2 cellular contexts compared by ENCODE assay signal in the genomic region with DNA sequence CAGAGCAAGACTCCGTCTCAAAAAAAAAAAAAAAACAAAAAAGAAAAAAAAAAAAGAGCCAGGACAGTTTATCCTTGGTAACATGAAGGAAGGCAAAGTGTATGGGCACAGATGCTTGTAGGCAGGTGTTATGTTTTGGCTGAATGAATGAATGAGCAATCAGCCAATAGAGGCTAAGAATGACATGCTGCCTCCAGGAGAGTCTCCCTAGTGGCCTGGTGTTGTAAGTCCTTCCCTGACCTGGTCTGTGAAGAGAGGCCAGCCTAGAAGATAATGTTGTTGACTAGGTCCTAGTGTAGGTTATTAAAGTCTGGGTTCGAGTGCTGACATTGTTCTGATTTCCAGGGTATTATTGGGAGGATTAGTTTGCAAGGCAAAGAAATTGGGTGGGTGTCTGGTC.
TF ChIP-seq lines count a peak whose summit lies in the region.

No MANE protein-coding gene starts in this region.

TF ChIP-seq in HepG2, 621 proteins besides CTCF, POLR2A, EP300 and RAD21:
- TF ChIP-seq MXI1 (IDR thresholded peaks at IDR 0.05; ENCODE audit: borderline replicate concordance, low read depth, low read length) (no peak), RFX3 (CRISPR knock-in tag; IDR thresholded peaks at IDR 0.05) (no peak), ATAD3A (CRISPR knock-in tag; IDR thresholded peaks at IDR 0.05) (no peak), RFXANK (CRISPR knock-in tag; IDR thresholded peaks at IDR 0.05) (no peak), ZNF616 (CRISPR knock-in tag; IDR thresholded peaks at IDR 0.05; ENCODE audit: low read depth) (no peak), ZNF24 (IDR thresholded peaks at IDR 0.05) (no peak), KDM6A (CRISPR knock-in tag; IDR thresholded peaks at IDR 0.05; ENCODE audit: low read depth) (no peak), TEAD3 (CRISPR knock-in tag; optimal IDR thresholded peaks at IDR 0.05; ENCODE audit: borderline replicate concordance) (no peak), FOXC1 (CRISPR knock-in tag; IDR thresholded peaks at IDR 0.05; ENCODE audit: borderline replicate concordance) (no peak), TRIM24 (CRISPR knock-in tag; IDR thresholded peaks at IDR 0.05) (no peak), TAF1 (CRISPR knock-in tag; IDR thresholded peaks at IDR 0.05) (no peak), ZIK1 (CRISPR knock-in tag; IDR thresholded peaks at IDR 0.05; ENCODE audit: borderline replicate concordance, low read depth) (no peak)
- TF ChIP-seq, protein P1, sequence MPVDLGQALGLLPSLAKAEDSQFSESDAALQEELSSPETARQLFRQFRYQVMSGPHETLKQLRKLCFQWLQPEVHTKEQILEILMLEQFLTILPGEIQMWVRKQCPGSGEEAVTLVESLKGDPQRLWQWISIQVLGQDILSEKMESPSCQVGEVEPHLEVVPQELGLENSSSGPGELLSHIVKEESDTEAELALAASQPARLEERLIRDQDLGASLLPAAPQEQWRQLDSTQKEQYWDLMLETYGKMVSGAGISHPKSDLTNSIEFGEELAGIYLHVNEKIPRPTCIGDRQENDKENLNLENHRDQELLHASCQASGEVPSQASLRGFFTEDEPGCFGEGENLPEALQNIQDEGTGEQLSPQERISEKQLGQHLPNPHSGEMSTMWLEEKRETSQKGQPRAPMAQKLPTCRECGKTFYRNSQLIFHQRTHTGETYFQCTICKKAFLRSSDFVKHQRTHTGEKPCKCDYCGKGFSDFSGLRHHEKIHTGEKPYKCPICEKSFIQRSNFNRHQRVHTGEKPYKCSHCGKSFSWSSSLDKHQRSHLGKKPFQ (CRISPR knock-in tag; IDR thresholded peaks at IDR 0.05; ENCODE audit: insufficient replicate concordance), result no peak
- TF ChIP-seq, protein P2, sequence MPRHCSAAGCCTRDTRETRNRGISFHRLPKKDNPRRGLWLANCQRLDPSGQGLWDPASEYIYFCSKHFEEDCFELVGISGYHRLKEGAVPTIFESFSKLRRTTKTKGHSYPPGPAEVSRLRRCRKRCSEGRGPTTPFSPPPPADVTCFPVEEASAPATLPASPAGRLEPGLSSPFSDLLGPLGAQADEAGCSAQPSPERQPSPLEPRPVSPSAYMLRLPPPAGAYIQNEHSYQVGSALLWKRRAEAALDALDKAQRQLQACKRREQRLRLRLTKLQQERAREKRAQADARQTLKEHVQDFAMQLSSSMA (CRISPR knock-in tag; IDR thresholded peaks at IDR 0.05), result no peak
- TF ChIP-seq, protein P3, sequence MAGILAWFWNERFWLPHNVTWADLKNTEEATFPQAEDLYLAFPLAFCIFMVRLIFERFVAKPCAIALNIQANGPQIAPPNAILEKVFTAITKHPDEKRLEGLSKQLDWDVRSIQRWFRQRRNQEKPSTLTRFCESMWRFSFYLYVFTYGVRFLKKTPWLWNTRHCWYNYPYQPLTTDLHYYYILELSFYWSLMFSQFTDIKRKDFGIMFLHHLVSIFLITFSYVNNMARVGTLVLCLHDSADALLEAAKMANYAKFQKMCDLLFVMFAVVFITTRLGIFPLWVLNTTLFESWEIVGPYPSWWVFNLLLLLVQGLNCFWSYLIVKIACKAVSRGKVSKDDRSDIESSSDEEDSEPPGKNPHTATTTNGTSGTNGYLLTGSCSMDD (CRISPR knock-in tag; IDR thresholded peaks at IDR 0.05), result no peak
- TF ChIP-seq, protein P4, sequence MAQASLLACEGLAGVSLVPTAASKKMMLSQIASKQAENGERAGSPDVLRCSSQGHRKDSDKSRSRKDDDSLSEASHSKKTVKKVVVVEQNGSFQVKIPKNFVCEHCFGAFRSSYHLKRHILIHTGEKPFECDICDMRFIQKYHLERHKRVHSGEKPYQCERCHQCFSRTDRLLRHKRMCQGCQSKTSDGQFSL (CRISPR knock-in tag; IDR thresholded peaks at IDR 0.05), result no peak

TF ChIP-seq in GM12878, 131 proteins besides CTCF, POLR2A, EP300 and RAD21:
- TF ChIP-seq, protein P5, sequence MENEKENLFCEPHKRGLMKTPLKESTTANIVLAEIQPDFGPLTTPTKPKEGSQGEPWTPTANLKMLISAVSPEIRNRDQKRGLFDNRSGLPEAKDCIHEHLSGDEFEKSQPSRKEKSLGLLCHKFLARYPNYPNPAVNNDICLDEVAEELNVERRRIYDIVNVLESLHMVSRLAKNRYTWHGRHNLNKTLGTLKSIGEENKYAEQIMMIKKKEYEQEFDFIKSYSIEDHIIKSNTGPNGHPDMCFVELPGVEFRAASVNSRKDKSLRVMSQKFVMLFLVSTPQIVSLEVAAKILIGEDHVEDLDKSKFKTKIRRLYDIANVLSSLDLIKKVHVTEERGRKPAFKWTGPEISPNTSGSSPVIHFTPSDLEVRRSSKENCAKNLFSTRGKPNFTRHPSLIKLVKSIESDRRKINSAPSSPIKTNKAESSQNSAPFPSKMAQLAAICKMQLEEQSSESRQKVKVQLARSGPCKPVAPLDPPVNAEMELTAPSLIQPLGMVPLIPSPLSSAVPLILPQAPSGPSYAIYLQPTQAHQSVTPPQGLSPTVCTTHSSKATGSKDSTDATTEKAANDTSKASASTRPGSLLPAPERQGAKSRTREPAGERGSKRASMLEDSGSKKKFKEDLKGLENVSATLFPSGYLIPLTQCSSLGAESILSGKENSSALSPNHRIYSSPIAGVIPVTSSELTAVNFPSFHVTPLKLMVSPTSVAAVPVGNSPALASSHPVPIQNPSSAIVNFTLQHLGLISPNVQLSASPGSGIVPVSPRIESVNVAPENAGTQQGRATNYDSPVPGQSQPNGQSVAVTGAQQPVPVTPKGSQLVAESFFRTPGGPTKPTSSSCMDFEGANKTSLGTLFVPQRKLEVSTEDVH (IDR thresholded peaks at IDR 0.05; ENCODE audit: low read depth, partially characterized antibody), result no peak
- TF ChIP-seq, protein P6, sequence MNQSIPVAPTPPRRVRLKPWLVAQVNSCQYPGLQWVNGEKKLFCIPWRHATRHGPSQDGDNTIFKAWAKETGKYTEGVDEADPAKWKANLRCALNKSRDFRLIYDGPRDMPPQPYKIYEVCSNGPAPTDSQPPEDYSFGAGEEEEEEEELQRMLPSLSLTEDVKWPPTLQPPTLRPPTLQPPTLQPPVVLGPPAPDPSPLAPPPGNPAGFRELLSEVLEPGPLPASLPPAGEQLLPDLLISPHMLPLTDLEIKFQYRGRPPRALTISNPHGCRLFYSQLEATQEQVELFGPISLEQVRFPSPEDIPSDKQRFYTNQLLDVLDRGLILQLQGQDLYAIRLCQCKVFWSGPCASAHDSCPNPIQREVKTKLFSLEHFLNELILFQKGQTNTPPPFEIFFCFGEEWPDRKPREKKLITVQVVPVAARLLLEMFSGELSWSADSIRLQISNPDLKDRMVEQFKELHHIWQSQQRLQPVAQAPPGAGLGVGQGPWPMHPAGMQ (IDR thresholded peaks at IDR 0.05; ENCODE audit: borderline replicate concordance), result no peak
- TF ChIP-seq EGR1 (IDR thresholded peaks at IDR 0.05; ENCODE audit: borderline replicate concordance in 1 of 2, low read depth in 2 of 2, low read length in 2 of 2) (no peak), KLF5 (IDR thresholded peaks at IDR 0.05; ENCODE audit: partially characterized antibody) (no peak), WRNIP1 (IDR thresholded peaks at IDR 0.05; ENCODE audit: borderline replicate concordance, low read depth, low read length) (no peak), BMI1 (IDR thresholded peaks at IDR 0.05; ENCODE audit: borderline replicate concordance) (no peak), BCL11A (IDR thresholded peaks at IDR 0.05; ENCODE audit: low read depth, low read length) (no peak)
- TF ChIP-seq, protein P7, sequence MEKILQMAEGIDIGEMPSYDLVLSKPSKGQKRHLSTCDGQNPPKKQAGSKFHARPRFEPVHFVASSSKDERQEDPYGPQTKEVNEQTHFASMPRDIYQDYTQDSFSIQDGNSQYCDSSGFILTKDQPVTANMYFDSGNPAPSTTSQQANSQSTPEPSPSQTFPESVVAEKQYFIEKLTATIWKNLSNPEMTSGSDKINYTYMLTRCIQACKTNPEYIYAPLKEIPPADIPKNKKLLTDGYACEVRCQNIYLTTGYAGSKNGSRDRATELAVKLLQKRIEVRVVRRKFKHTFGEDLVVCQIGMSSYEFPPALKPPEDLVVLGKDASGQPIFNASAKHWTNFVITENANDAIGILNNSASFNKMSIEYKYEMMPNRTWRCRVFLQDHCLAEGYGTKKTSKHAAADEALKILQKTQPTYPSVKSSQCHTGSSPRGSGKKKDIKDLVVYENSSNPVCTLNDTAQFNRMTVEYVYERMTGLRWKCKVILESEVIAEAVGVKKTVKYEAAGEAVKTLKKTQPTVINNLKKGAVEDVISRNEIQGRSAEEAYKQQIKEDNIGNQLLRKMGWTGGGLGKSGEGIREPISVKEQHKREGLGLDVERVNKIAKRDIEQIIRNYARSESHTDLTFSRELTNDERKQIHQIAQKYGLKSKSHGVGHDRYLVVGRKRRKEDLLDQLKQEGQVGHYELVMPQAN (conservative IDR thresholded peaks at IDR 0.05), result no peak
- TF ChIP-seq, protein P8, sequence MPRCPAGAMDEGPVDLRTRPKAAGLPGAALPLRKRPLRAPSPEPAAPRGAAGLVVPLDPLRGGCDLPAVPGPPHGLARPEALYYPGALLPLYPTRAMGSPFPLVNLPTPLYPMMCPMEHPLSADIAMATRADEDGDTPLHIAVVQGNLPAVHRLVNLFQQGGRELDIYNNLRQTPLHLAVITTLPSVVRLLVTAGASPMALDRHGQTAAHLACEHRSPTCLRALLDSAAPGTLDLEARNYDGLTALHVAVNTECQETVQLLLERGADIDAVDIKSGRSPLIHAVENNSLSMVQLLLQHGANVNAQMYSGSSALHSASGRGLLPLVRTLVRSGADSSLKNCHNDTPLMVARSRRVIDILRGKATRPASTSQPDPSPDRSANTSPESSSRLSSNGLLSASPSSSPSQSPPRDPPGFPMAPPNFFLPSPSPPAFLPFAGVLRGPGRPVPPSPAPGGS (IDR thresholded peaks at IDR 0.05; ENCODE audit: borderline replicate concordance, insufficient read depth, low read depth, low read length, poor library complexity, severe bottlenecking), result no peak
